ENCODE assay signal across 7 cellular contexts in genomic region chr10:103666109-103666508, GRCh38.
DNase-seq lines count a peak whose midpoint lies in the region; ATAC-seq and TF ChIP-seq lines count a peak whose summit lies in the region.

No MANE protein-coding gene starts in this region.

- no peak for ATAC-seq in activated T-helper 17 cell treated with anti-CD3 and anti-CD28 coated beads, Interleukin-2, amount 50 U/mL, for 72 hours (replicated peaks)

- no peak for TF ChIP-seq POLR2A in breast epithelium (IDR thresholded peaks at IDR 0.05)

- no peaks in the 10 kb centered on the region for H3K9me3 ChIP-seq in breast epithelium
- H3K9me3 ChIP-seq in neural progenitor cell (ENCODE audit: low read depth): no peaks in the 10 kb centered on the region

- peaks cover 2% of the 10 kb centered on the region for H3K36me3 Mint-ChIP-seq in neural progenitor cell
- no peaks in the 10 kb centered on the region for H3K36me3 Mint-ChIP-seq in activated T-helper 17 cell treated with anti-CD3 and anti-CD28 coated beads, Interleukin-2, amount 50 U/mL, for 72 hours (ENCODE audit: low read depth)

- H4K20me1 ChIP-seq in neural progenitor cell (ENCODE audit: low read depth): no peaks in the 10 kb centered on the region

- DNase-seq in DMS53 treated with DMSO at 0.1 percent for 48 hours (lab: John Stamatoyannopoulos, UW; ENCODE audit: unreplicated experiment): peak; percentile 8
- DNase-seq in HK-2 (ENCODE audit: unreplicated experiment): peak; percentile 24
- no peak for DNase-seq in breast epithelium (ENCODE audit: low spot score in 2 of 2)
- DNase-seq in neural progenitor cell (ENCODE audit: low spot score): no peak
- no peak for DNase-seq in germinal center (ENCODE audit: low spot score)
- no peak for DNase-seq in activated CD4-positive, CD25-positive, alpha-beta regulatory T cell (lab: John Stamatoyannopoulos, UW)

- no peak overlapping the region for H2AFZ ChIP-seq in neural progenitor cell (replicated peaks)

- no peak overlapping the region for H3K4me3 ChIP-seq in breast epithelium
- no peak overlapping the region for H3K4me3 ChIP-seq in neural progenitor cell

- H3F3A ChIP-seq in neural progenitor cell (ENCODE audit: low read depth): no peaks in the 10 kb centered on the region

- H3K27ac ChIP-seq in breast epithelium: peak overlapping the region; percentile 55 to 72
- no peak overlapping the region for H3K27ac ChIP-seq in neural progenitor cell

- peak overlapping the region; percentile 40 for H3K27ac Mint-ChIP-seq in neural progenitor cell
- no peak overlapping the region for H3K27ac Mint-ChIP-seq in activated T-helper 17 cell treated with anti-CD3 and anti-CD28 coated beads, Interleukin-2, amount 50 U/mL, for 72 hours

- no peaks in the 10 kb centered on the region for H3K36me3 ChIP-seq in breast epithelium
- no peaks in the 10 kb centered on the region for H3K36me3 ChIP-seq in neural progenitor cell

- H3K4me1 ChIP-seq in breast epithelium: peaks cover 14 to 17% of the 10 kb centered on the region in 2 donors
- H3K4me1 ChIP-seq in neural progenitor cell: peaks cover 24% of the 10 kb centered on the region

- no peaks in the 10 kb centered on the region for H3K27me3 Mint-ChIP-seq in neural progenitor cell (ENCODE audit: insufficient read depth, low read depth)
- H3K27me3 Mint-ChIP-seq in activated T-helper 17 cell treated with anti-CD3 and anti-CD28 coated beads, Interleukin-2, amount 50 U/mL, for 72 hours: no peaks in the 10 kb centered on the region

- TF ChIP-seq CTCF in breast epithelium (IDR thresholded peaks at IDR 0.05) (no peak), neural progenitor cell (IDR thresholded peaks at IDR 0.05) (peak; percentile 53)

- H3K4me3 Mint-ChIP-seq in neural progenitor cell: peak overlapping the region; percentile 3
- H3K4me3 Mint-ChIP-seq in activated T-helper 17 cell treated with anti-CD3 and anti-CD28 coated beads, Interleukin-2, amount 50 U/mL, for 72 hours: no peak overlapping the region

- H3K27me3 ChIP-seq in breast epithelium (no peaks in the 10 kb centered on the region), neural progenitor cell (no peaks in the 10 kb centered on the region)

- no peaks in the 10 kb centered on the region for H3K9me3 Mint-ChIP-seq in neural progenitor cell
- no peaks in the 10 kb centered on the region for H3K9me3 Mint-ChIP-seq in activated T-helper 17 cell treated with anti-CD3 and anti-CD28 coated beads, Interleukin-2, amount 50 U/mL, for 72 hours

- H3K9ac ChIP-seq in neural progenitor cell: no peak overlapping the region

- intact Hi-C loops in breast epithelium (cut with DNase I; ENCODE audit: low total_unique reads): no loop called here

- H3K4me1 Mint-ChIP-seq in neural progenitor cell: peaks cover 24% of the 10 kb centered on the region
- no peaks in the 10 kb centered on the region for H3K4me1 Mint-ChIP-seq in activated T-helper 17 cell treated with anti-CD3 and anti-CD28 coated beads, Interleukin-2, amount 50 U/mL, for 72 hours

- H3K79me2 ChIP-seq in neural progenitor cell (ENCODE audit: low read depth): no peaks in the 10 kb centered on the region

- H3K4me2 ChIP-seq in neural progenitor cell: no peak overlapping the region

Comparison
In these comparisons a context has a peak if more than half of its experiments do, and no peak if none do; other contexts are left out.
1. DNase-seq: peak in DMS53 treated with DMSO at 0.1 percent for 48 hours (single experiment) and HK-2 (single experiment); none in breast epithelium (0 of 2), neural progenitor cell (single experiment), germinal center (single experiment) and activated CD4-positive, CD25-positive, alpha-beta regulatory T cell (0 of 4).